Comparison of ENCODE assay signal across 8 cellular contexts in genomic region chr17:17835415-17836249, GRCh38. TPM values are rescaled to one million over a fixed set of nuclear protein-coding genes. Genes with fewer than 3 reads are reported as not detected.
DNase-seq lines count a peak whose midpoint lies in the region; ATAC-seq lines count a peak whose summit lies in the region.

No MANE protein-coding gene starts in this region.

- no peaks in the 10 kb centered on the region for H3K9me3 ChIP-seq in iPS-20b (ENCODE audit: insufficient read depth, low read depth, low read length)
- no peaks in the 10 kb centered on the region for H3K9me3 ChIP-seq in subcutaneous abdominal adipose tissue (ENCODE audit: control insufficient read depth in 5 of 5, low read length in 5 of 5)

- H3K9me3 Mint-ChIP-seq in T-helper 2 cell treated with Interferon-gamma antibody and Interleukin-4, amounts not matched to agents 5 μg/mL and 100 μg/mL, for 36 hours, result no peaks in the 10 kb centered on the region
- H3K9me3 Mint-ChIP-seq in activated naive CD8-positive, alpha-beta T cell treated with anti-CD3 and anti-CD28 coated beads, Interleukin-2, amount 50 U/mL, for 24 hours, result no peaks in the 10 kb centered on the region

- peaks cover 59% of the 10 kb centered on the region for H3K4me1 Mint-ChIP-seq in T-helper 2 cell treated with Interferon-gamma antibody and Interleukin-4, amounts not matched to agents 5 μg/mL and 100 μg/mL, for 36 hours (ENCODE audit: low read depth)
- peaks cover 70% of the 10 kb centered on the region for H3K4me1 Mint-ChIP-seq in activated naive CD8-positive, alpha-beta T cell treated with anti-CD3 and anti-CD28 coated beads, Interleukin-2, amount 50 U/mL, for 24 hours

- H3K27me3 ChIP-seq in iPS-20b (ENCODE audit: insufficient read depth, low read length) (peaks cover 4% of the 10 kb centered on the region; the same call in 1 of the 2 replicates), subcutaneous abdominal adipose tissue (ENCODE audit: control insufficient read depth in 5 of 5, insufficient read depth in 4 of 5, low read length in 5 of 5) (no peaks in the 10 kb centered on the region)

- peak overlapping the region; percentile 90 for H3K4me3 Mint-ChIP-seq in T-helper 2 cell treated with Interferon-gamma antibody and Interleukin-4, amounts not matched to agents 5 μg/mL and 100 μg/mL, for 36 hours
- H3K4me3 Mint-ChIP-seq in activated naive CD8-positive, alpha-beta T cell treated with anti-CD3 and anti-CD28 coated beads, Interleukin-2, amount 50 U/mL, for 24 hours, result peak overlapping the region; percentile 85

- peaks cover 30% of the 10 kb centered on the region for H3K36me3 Mint-ChIP-seq in T-helper 2 cell treated with Interferon-gamma antibody and Interleukin-4, amounts not matched to agents 5 μg/mL and 100 μg/mL, for 36 hours (ENCODE audit: low read depth)
- peaks cover 24% of the 10 kb centered on the region for H3K36me3 Mint-ChIP-seq in activated naive CD8-positive, alpha-beta T cell treated with anti-CD3 and anti-CD28 coated beads, Interleukin-2, amount 50 U/mL, for 24 hours (ENCODE audit: low read depth)

- ATAC-seq in activated naive CD8-positive, alpha-beta T cell treated with anti-CD3 and anti-CD28 coated beads, Interleukin-2, amount 50 U/mL, for 24 hours, result no peak
- ATAC-seq in left lobe of liver (no peak), HG03520 (IDR thresholded peaks at IDR 0.05; ENCODE audit: unreplicated experiment) (no peak)

- H3K27ac Mint-ChIP-seq in T-helper 2 cell treated with Interferon-gamma antibody and Interleukin-4, amounts not matched to agents 5 μg/mL and 100 μg/mL, for 36 hours, result peak overlapping the region; percentile 97
- peak overlapping the region; percentile 85 for H3K27ac Mint-ChIP-seq in activated naive CD8-positive, alpha-beta T cell treated with anti-CD3 and anti-CD28 coated beads, Interleukin-2, amount 50 U/mL, for 24 hours

- peaks cover 26% of the 10 kb centered on the region; the same call in 1 of the 2 replicates for H3K36me3 ChIP-seq in iPS-20b (ENCODE audit: insufficient read depth, low read depth, low read length)
- H3K36me3 ChIP-seq in subcutaneous abdominal adipose tissue (ENCODE audit: control insufficient read depth in 5 of 5, insufficient read depth in 5 of 5, low read length in 5 of 5), result peaks cover 0 to 9% (median 0%) of the 10 kb centered on the region in 5 donors

- H3K4me1 ChIP-seq in iPS-20b (ENCODE audit: insufficient read depth, low read length) (peaks cover 29% of the 10 kb centered on the region; the same call in 1 of the 2 replicates), subcutaneous abdominal adipose tissue (ENCODE audit: control insufficient read depth in 5 of 5, insufficient read depth in 5 of 5, low read length in 5 of 5) (peaks cover 23 to 83% (median 59%) of the 10 kb centered on the region in 5 donors)

- H3K27ac ChIP-seq in iPS-20b (ENCODE audit: low read length) (no peak overlapping the region), subcutaneous abdominal adipose tissue (ENCODE audit: low read depth, low read length) (peak overlapping the region; percentile 99)

- no peak for DNase-seq in T-helper 2 cell treated with Interferon-gamma antibody and Interleukin-4, amounts not matched to agents 5 μg/mL and 100 μg/mL, for 36 hours (ENCODE audit: low spot score)
- no peak for DNase-seq in T-helper 2 cell
- peak; percentile 35 for DNase-seq in activated naive CD8-positive, alpha-beta T cell treated with anti-CD3 and anti-CD28 coated beads, Interleukin-2, amount 50 U/mL, for 24 hours
- no peak for DNase-seq in left lobe of liver (ENCODE audit: low spot score)
- no peak for DNase-seq in NCI-H510A (lab: John Stamatoyannopoulos, UW)

- H3K9ac ChIP-seq in iPS-20b (ENCODE audit: low read depth, low read length), result peak overlapping the region; percentile 95; the same call in 1 of the 2 replicates
- H3K9ac ChIP-seq in subcutaneous abdominal adipose tissue (ENCODE audit: low read length in 5 of 5), result peak overlapping the region in 4 of 5 donors; percentile 0 to 96 (median 48)

- no peaks in the 10 kb centered on the region for H3K27me3 Mint-ChIP-seq in T-helper 2 cell treated with Interferon-gamma antibody and Interleukin-4, amounts not matched to agents 5 μg/mL and 100 μg/mL, for 36 hours (ENCODE audit: low read depth)
- H3K27me3 Mint-ChIP-seq in activated naive CD8-positive, alpha-beta T cell treated with anti-CD3 and anti-CD28 coated beads, Interleukin-2, amount 50 U/mL, for 24 hours, result no peaks in the 10 kb centered on the region

- H3K4me3 ChIP-seq in iPS-20b (ENCODE audit: low read length) (peak overlapping the region; percentile 85), subcutaneous abdominal adipose tissue (ENCODE audit: low read depth in 1 of 5, low read length in 5 of 5) (peak overlapping the region; percentile 67 to 93 (median 82))

RNA-seq across cellular contexts. Expression of gene SREBF1, which starts 1.2 kb away (rescaled TPM):
- 220 TPM for total RNA-seq in left lobe of liver
